Comparison of ENCODE assay signal across 22 cellular contexts in genomic region chr10:48934672-48935071, GRCh38. TPM values are rescaled to one million over a fixed set of nuclear protein-coding genes. Genes with fewer than 3 reads are reported as not detected.
"Had no signal": no experiment of that assay in that cellular context is flagged by ENCODE, and none has a peak within 500 bp of the region (broad histone marks: within the 10 kb centered on the region; RNA-seq: fewer than 3 reads in every experiment).

No MANE protein-coding gene starts in this region.

- H3K9me3 Mint-ChIP-seq: activated naive CD4-positive, alpha-beta T cell treated with anti-CD3 and anti-CD28 coated beads, Interleukin-2, amount 50 U/mL, for 24 hours; activated T-helper 1 cell treated with anti-CD3 and anti-CD28 coated beads, Interleukin-12 subunit alpha, Interleukin-12 subunit beta, Interleukin-2, Interleukin-4 antibody, amounts not matched to agents 30 ng/mL and 10 ng/mL and 1 ng/mL, durations not matched to agents 14 hours and 24 hours and 36 hours; nephron; stimulated activated naive CD8-positive, alpha-beta T cell treated with anti-CD3 and anti-CD28 coated beads, Interleukin-15, Interleukin-2, amounts not matched to agents 100 ng/mL and 50 ng/mL, for 24 hours had no signal

- H3K4me1 Mint-ChIP-seq: activated naive CD4-positive, alpha-beta T cell treated with anti-CD3 and anti-CD28 coated beads, Interleukin-2, amount 50 U/mL, for 24 hours had no signal

- H3K27me3 ChIP-seq: gastrocnemius medialis, left lung, thyroid gland, uterus had no signal

- FAIRE-seq: TTC549 had no signal

- H3K27ac Mint-ChIP-seq: activated naive CD4-positive, alpha-beta T cell treated with anti-CD3 and anti-CD28 coated beads, Interleukin-2, amount 50 U/mL, for 24 hours; activated T-helper 1 cell treated with anti-CD3 and anti-CD28 coated beads, Interleukin-12 subunit alpha, Interleukin-12 subunit beta, Interleukin-2, Interleukin-4 antibody, amounts not matched to agents 30 ng/mL and 10 ng/mL and 1 ng/mL, durations not matched to agents 14 hours and 24 hours and 36 hours; nephron; stimulated activated naive CD8-positive, alpha-beta T cell treated with anti-CD3 and anti-CD28 coated beads, Interleukin-15, Interleukin-2, amounts not matched to agents 100 ng/mL and 50 ng/mL, for 24 hours had no signal

- H3K27me3 Mint-ChIP-seq: activated naive CD4-positive, alpha-beta T cell treated with anti-CD3 and anti-CD28 coated beads, Interleukin-2, amount 50 U/mL, for 24 hours had no signal

- H3K36me3 ChIP-seq: esophagus squamous epithelium, gastrocnemius medialis, left lung, thyroid gland, uterus had no signal

- H3K36me3 Mint-ChIP-seq: activated naive CD4-positive, alpha-beta T cell treated with anti-CD3 and anti-CD28 coated beads, Interleukin-2, amount 50 U/mL, for 24 hours had no signal

- H3K27ac ChIP-seq: dorsolateral prefrontal cortex, esophagus squamous epithelium, gastrocnemius medialis, left lung, thyroid gland, uterus had no signal

- H3K4me3 Mint-ChIP-seq: activated naive CD4-positive, alpha-beta T cell treated with anti-CD3 and anti-CD28 coated beads, Interleukin-2, amount 50 U/mL, for 24 hours; activated T-helper 1 cell treated with anti-CD3 and anti-CD28 coated beads, Interleukin-12 subunit alpha, Interleukin-12 subunit beta, Interleukin-2, Interleukin-4 antibody, amounts not matched to agents 30 ng/mL and 10 ng/mL and 1 ng/mL, durations not matched to agents 14 hours and 24 hours and 36 hours; stimulated activated naive CD8-positive, alpha-beta T cell treated with anti-CD3 and anti-CD28 coated beads, Interleukin-15, Interleukin-2, amounts not matched to agents 100 ng/mL and 50 ng/mL, for 24 hours had no signal

- H3K4me3 ChIP-seq: esophagus squamous epithelium, gastrocnemius medialis, thyroid gland, uterus had no signal

- ATAC-seq: gastrocnemius medialis, SK-N-SH treated with all-trans-retinoic acid at 6 μM for 48 hours had no signal

- H3K4me1 ChIP-seq: esophagus squamous epithelium, gastrocnemius medialis, left lung, thyroid gland, uterus had no signal

- H3K9me3 ChIP-seq: esophagus squamous epithelium, gastrocnemius medialis, left lung, thyroid gland, uterus had no signal

- DNase-seq: activated gamma-delta T cell; anterior cingulate cortex; central memory CD4-positive, alpha-beta T cell; dorsolateral prefrontal cortex; esophagus squamous epithelium; gastrocnemius medialis; hippocampal formation; kidney glomerular epithelial cell; left lung; occipital lobe; posterior cingulate gyrus; stimulated activated CD4-positive, alpha-beta T cell treated with anti-CD3 and anti-CD28 coated beads, Interleukin-4, amount 100 ng/mL, for 1 hour; substantia nigra; thyroid gland; uterus had no signal

RNA-seq across cellular contexts. Expression of gene LRRC18, which starts 5.0 kb away (rescaled TPM):
- total RNA-seq: activated T-helper 1 cell treated with anti-CD3 and anti-CD28 coated beads, Interleukin-12 subunit alpha, Interleukin-12 subunit beta, Interleukin-2, Interleukin-4 antibody, amounts not matched to agents 30 ng/mL and 10 ng/mL and 1 ng/mL, durations not matched to agents 14 hours and 24 hours and 36 hours; dorsolateral prefrontal cortex; gastrocnemius medialis; occipital lobe; renal cortical epithelial cell; thyroid gland had no signal
